ENCODE assay signal across 8 cellular contexts in the genomic region with DNA sequence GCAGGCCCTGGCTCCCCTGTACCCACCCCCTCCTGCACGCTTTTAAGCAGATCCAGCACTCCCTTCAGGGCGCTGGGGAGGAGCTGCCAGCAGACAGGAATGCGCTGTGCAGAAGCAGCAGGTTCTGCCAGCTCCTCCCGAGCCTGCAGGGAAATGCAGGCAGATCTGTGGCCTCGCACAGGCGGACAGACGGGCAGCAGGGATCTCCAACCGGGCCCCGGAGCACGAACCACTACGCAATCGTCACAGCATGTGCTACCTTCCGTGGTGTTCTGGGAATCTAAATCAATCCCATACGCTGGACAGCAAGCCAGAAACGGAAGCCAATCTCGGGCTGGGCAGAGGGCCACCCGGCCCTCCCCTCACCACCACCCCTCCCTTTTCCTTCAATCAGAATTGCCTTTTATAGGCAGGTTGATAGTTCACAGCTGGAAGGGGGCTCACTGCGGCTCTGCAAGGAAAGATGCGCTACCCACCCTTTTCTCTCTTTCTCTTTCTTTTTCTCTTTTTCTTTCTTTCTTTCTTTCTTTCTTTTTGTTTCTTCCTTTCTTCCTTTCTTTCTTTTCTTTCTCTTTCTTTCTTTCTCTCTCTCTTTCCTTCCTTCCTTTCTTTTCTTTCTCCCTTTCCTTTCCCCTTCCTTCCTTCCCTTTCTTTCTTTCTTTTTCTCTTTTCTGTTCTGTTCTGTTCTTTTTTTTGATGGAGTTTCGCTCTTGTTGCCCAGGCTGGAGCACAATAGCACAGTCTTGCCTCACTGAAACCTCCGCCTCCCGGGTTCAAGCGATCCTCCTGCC.
A peak's percentile ranks its signal among the peaks of the same experiment; 100 is the strongest.
DNase-seq lines count a peak whose midpoint lies in the region; ATAC-seq, FAIRE-seq and TF ChIP-seq lines count a peak whose summit lies in the region.

No MANE protein-coding gene starts in this region.

- in situ Hi-C loops in GM13976 (cut with MboI; ENCODE audit: low sequenced_read_pairs, unreplicated experiment): loop anchor here (25.0 kb wide), 1 partner anchor 440 kb away; the partner anchor contains the start of genes AP3D1 and DOT1L

- no peak for TF ChIP-seq POLR2A in spleen (IDR thresholded peaks at IDR 0.05)

- FAIRE-seq in kidney (lab: Jason Lieb, UNC): no peak

- H3K9ac ChIP-seq in HUES48 (ENCODE audit: low read depth, low read length) (no peak overlapping the region), kidney (ENCODE audit: low read length in 2 of 2) (peak overlapping the region in 1 of 2 donors; percentile 42)

- H3K27ac ChIP-seq in HUES48 (ENCODE audit: low read depth, low read length): peak overlapping the region; percentile 46
- H3K27ac ChIP-seq in caudate nucleus (ENCODE audit: low read depth, low read length): peak overlapping the region; percentile 36
- H3K27ac ChIP-seq in kidney (ENCODE audit: low read depth in 2 of 2, low read length in 2 of 2): peak overlapping the region; percentile 17 to 55
- H3K27ac ChIP-seq in spleen: peak overlapping the region in 7 of 8 donors; percentile 15 to 67 (median 59)

- intact Hi-C loops in kidney (cut with DNase I): no loop called here
- intact Hi-C loops in spleen (cut with DNase I; ENCODE audit: low total_unique reads): no loop called here

- H3K9me3 ChIP-seq in HUES48 (ENCODE audit: control insufficient read depth, insufficient read depth, low read length) (no peaks in the 10 kb centered on the region), kidney (ENCODE audit: control insufficient read depth in 1 of 2, low read length in 2 of 2) (no peaks in the 10 kb centered on the region), spleen (no peaks in the 10 kb centered on the region)

- DNase-seq in caudate nucleus (lab: John Stamatoyannopoulos, UW) (peak in 39 of 61 donors; percentile 13 to 84 (median 43)), kidney (peak; percentile 93), spleen (peak; percentile 76), NOMO-1 treated with DMSO at 0.1 percent for 48 hours (lab: John Stamatoyannopoulos, UW; ENCODE audit: unreplicated experiment) (no peak), GM13976 (ENCODE audit: low spot score) (no peak)

- ATAC-seq in HG03342 (IDR thresholded peaks at IDR 0.05; ENCODE audit: unreplicated experiment) (no peak), GM19467 (IDR thresholded peaks at IDR 0.05; ENCODE audit: unreplicated experiment) (no peak)

- H3K4me1 ChIP-seq in HUES48 (ENCODE audit: control insufficient read depth, insufficient read depth, low read length) (0 out of 2 replicates have a peak, but pooled peaks cover 3% of the 10 kb centered on the region), kidney (ENCODE audit: control insufficient read depth in 1 of 2, insufficient read depth in 1 of 2, low read depth in 1 of 2, low read length in 2 of 2) (peaks cover 0 to 5% of the 10 kb centered on the region in 2 donors), spleen (peaks cover 7 to 64% (median 41%) of the 10 kb centered on the region in 6 donors)

- no peak for TF ChIP-seq CTCF in kidney (IDR thresholded peaks at IDR 0.05; ENCODE audit: borderline replicate concordance, extremely low read depth, insufficient read depth)
- TF ChIP-seq CTCF in spleen (IDR thresholded peaks at IDR 0.05 in 8 of 11, conservative IDR thresholded peaks at IDR 0.05 in 3 of 11): no peak
- TF ChIP-seq CTCF in GM13976 (IDR thresholded peaks at IDR 0.05; ENCODE audit: borderline replicate concordance, control extremely low read depth, extremely low read depth, insufficient read depth, missing control alignments): no peak

- H3K27me3 ChIP-seq in HUES48 (ENCODE audit: control insufficient read depth, insufficient read depth, low read length) (no peaks in the 10 kb centered on the region), spleen (replicated peaks in 1 of 7) (no peaks in the 10 kb centered on the region)

- 59 to 73% (median 67%) methylated on average over 18 to 23 of the region's 23 CpGs for WGBS in spleen, 5 donors

- H3K36me3 ChIP-seq in HUES48 (ENCODE audit: control insufficient read depth, insufficient read depth, low read length): no peaks in the 10 kb centered on the region
- no peaks in the 10 kb centered on the region for H3K36me3 ChIP-seq in kidney (ENCODE audit: control insufficient read depth in 1 of 2, insufficient read depth in 2 of 2, low read length in 2 of 2)
- H3K36me3 ChIP-seq in spleen: no peaks in the 10 kb centered on the region

- H3K4me3 ChIP-seq in HUES48 (ENCODE audit: low read depth, low read length) (peak overlapping the region; percentile 42), kidney (ENCODE audit: low read length in 2 of 2) (peak overlapping the region in 1 of 2 donors; percentile 52), spleen (peak overlapping the region in 2 of 8 donors; percentile 5 to 27)

Comparison
In these comparisons a context has a peak if more than half of its experiments do, and no peak if none do; other contexts are left out.
1. DNase-seq: peak in caudate nucleus (39 of 61), kidney (single experiment) and spleen (single experiment); none in NOMO-1 treated with DMSO at 0.1 percent for 48 hours (single experiment) and GM13976 (single experiment).
2. Peak in every context shown above with its lines, with median percentiles within 50 percentile points of each other: H3K27ac ChIP-seq.